8 cellular contexts compared by ENCODE assay signal in genomic region chr2:95192891-95193290, GRCh38. TPM values are rescaled to one million over a fixed set of nuclear protein-coding genes. Genes with fewer than 3 reads are reported as not detected.
DNase-seq lines count a peak whose midpoint lies in the region; ATAC-seq and TF ChIP-seq lines count a peak whose summit lies in the region.
"Not testable (repeated sequence)": the region's sequence is repeated elsewhere in the genome, so short reads cannot be mapped to it uniquely, and the experiment has no call there.

No MANE protein-coding gene starts in this region.

- H3K27me3 ChIP-seq in CD8-positive, alpha-beta T cell (ENCODE audit: insufficient read depth, low read length); Loucy (ENCODE audit: insufficient read depth, low read length, poor library complexity, severe bottlenecking): not testable (repeated sequence)

- peak in 6 of 7 experiments; percentile 25 to 63 (median 36) for DNase-seq in CD8-positive, alpha-beta T cell
- peak; percentile 45 for DNase-seq in T1000 (lab: John Stamatoyannopoulos, UW)
- peak; percentile 10 for DNase-seq in activated T-helper 9 cell treated with anti-CD3 and anti-CD28 coated beads, Interleukin-2, amount 50 U/mL, for 16 hours (ENCODE audit: low read depth)
- DNase-seq in effector memory CD8-positive, alpha-beta T cell: peak; percentile 19 to 39 (median 19)
- DNase-seq in kidney tubule cell (ENCODE audit: low spot score): peak; percentile 52
- DNase-seq in putamen (ENCODE audit: low spot score): peak; percentile 37
- peak; percentile 65 for DNase-seq in stimulated activated naive CD8-positive, alpha-beta T cell treated with anti-CD3 and anti-CD28 coated beads, Interleukin-15, Interleukin-2, amounts not matched to agents 100 U/mL and 50 U/mL, for 24 hours

- not testable (repeated sequence) for ATAC-seq in CD8-positive, alpha-beta T cell; effector memory CD8-positive, alpha-beta T cell (replicated peaks); stimulated activated naive CD8-positive, alpha-beta T cell treated with anti-CD3 and anti-CD28 coated beads, Interleukin-15, Interleukin-2, amounts not matched to agents 100 U/mL and 50 U/mL, for 24 hours

- not testable (repeated sequence) for H3K36me3 Mint-ChIP-seq in CD8-positive, alpha-beta T cell; effector memory CD8-positive, alpha-beta T cell (ENCODE audit: insufficient read depth)

- H3K36me3 ChIP-seq in CD8-positive, alpha-beta T cell (ENCODE audit: insufficient read depth, low read length); Loucy (ENCODE audit: insufficient read depth, low read length): not testable (repeated sequence)

- CTCF ChIA-PET in CD8-positive, alpha-beta T cell (lab: Charles Lee): interaction anchor here (1.3 kb wide), 1 partner anchor 19 kb away, joined by 4 read pairs; no protein-coding TSS in a partner anchor

- not testable (repeated sequence) for H3K9me2 ChIP-seq in Loucy (replicated peaks; ENCODE audit: low read depth, low read length)

- H3K4me3 ChIP-seq in CD8-positive, alpha-beta T cell (ENCODE audit: low read depth, low read length); Loucy (ENCODE audit: low read length, poor library complexity, severe bottlenecking): not testable (repeated sequence)

- H3K4me3 Mint-ChIP-seq in CD8-positive, alpha-beta T cell; effector memory CD8-positive, alpha-beta T cell: not testable (repeated sequence)

- TF ChIP-seq CTCF in CD8-positive, alpha-beta T cell (IDR thresholded peaks at IDR 0.05): not testable (repeated sequence)
- peak; percentile 41 for TF ChIP-seq CTCF in Loucy (conservative IDR thresholded peaks at IDR 0.05; ENCODE audit: low read length)

- H3K27ac ChIP-seq in CD8-positive, alpha-beta T cell (ENCODE audit: low read depth, low read length): not testable (repeated sequence)

- not testable (repeated sequence) for H3K27me3 Mint-ChIP-seq in CD8-positive, alpha-beta T cell (ENCODE audit: low read depth)
- peaks cover 8 to 20% of the 10 kb centered on the region in 2 donors for H3K27me3 Mint-ChIP-seq in effector memory CD8-positive, alpha-beta T cell

- not testable (repeated sequence) for H4K20me1 ChIP-seq in Loucy (ENCODE audit: insufficient read depth, low read length, poor library complexity, severe bottlenecking)

- not testable (repeated sequence) for H3K27ac Mint-ChIP-seq in CD8-positive, alpha-beta T cell; effector memory CD8-positive, alpha-beta T cell

- H3K4me2 ChIP-seq in Loucy (ENCODE audit: low read depth, low read length, poor library complexity, severe bottlenecking): not testable (repeated sequence)

- not testable (repeated sequence) for H3K4me1 ChIP-seq in CD8-positive, alpha-beta T cell (ENCODE audit: insufficient read depth, low read length); Loucy (ENCODE audit: insufficient read depth, low read length, poor library complexity, severe bottlenecking)

- intact Hi-C loops in CD8-positive, alpha-beta T cell (cut with DNase I, micrococcal nuclease): loop anchor here in 1 of 2 experiments (2.0 kb wide), 1 partner anchor 14 kb away; the partner anchor contains the start of gene ZNF892

- not testable (repeated sequence) for H3F3A ChIP-seq in Loucy (ENCODE audit: low read depth)

- POLR2A ChIA-PET in CD8-positive, alpha-beta T cell (lab: Charles Lee): not testable (repeated sequence)

- not testable (repeated sequence) for H3K9ac ChIP-seq in Loucy (ENCODE audit: low read depth, low read length, poor library complexity, severe bottlenecking)

- not testable (repeated sequence) for H2AFZ ChIP-seq in Loucy (ENCODE audit: low read length)

- H3K4me1 Mint-ChIP-seq in CD8-positive, alpha-beta T cell (ENCODE audit: low read depth); effector memory CD8-positive, alpha-beta T cell (ENCODE audit: low read depth in 2 of 2): not testable (repeated sequence)

- H3K9me3 Mint-ChIP-seq in CD8-positive, alpha-beta T cell; effector memory CD8-positive, alpha-beta T cell: not testable (repeated sequence)

- H3K9me3 ChIP-seq in CD8-positive, alpha-beta T cell (ENCODE audit: low read length); Loucy (ENCODE audit: insufficient read depth, low read depth, low read length): not testable (repeated sequence)

- not testable (repeated sequence) for H3K79me2 ChIP-seq in Loucy (ENCODE audit: insufficient read depth, low read length)

RNA-seq across cellular contexts. Expression of gene ZNF892, which starts 14.4 kb away (rescaled TPM):
- under 1 TPM; 0.71 to 0.78 TPM for total RNA-seq in CD8-positive, alpha-beta T cell

RNA-seq across cellular contexts. Expression of gene ZNF2, which starts 27.3 kb away (rescaled TPM):
- under 1 TPM; 0.25 to 0.27 TPM for total RNA-seq in CD8-positive, alpha-beta T cell

RNA-seq across cellular contexts. Expression of gene ZNF514, which starts 33.2 kb away (rescaled TPM):
- 10 to 100 TPM in 1 of 2 experiments, 1 to 10 TPM in 1; 9.7 to 10.2 TPM for total RNA-seq in CD8-positive, alpha-beta T cell

Comparison
In these comparisons a context has a peak if more than half of its experiments do, and no peak if none do; other contexts are left out.
1. DNase-seq: peak in every context shown above with its lines; median percentile 65 in stimulated activated naive CD8-positive, alpha-beta T cell treated with anti-CD3 and anti-CD28 coated beads, Interleukin-15, Interleukin-2, amounts not matched to agents 100 U/mL and 50 U/mL, for 24 hours; 52 in kidney tubule cell; 45 in T1000; 37 in putamen; 36 in CD8-positive, alpha-beta T cell; 19 in effector memory CD8-positive, alpha-beta T cell; 10 in activated T-helper 9 cell treated with anti-CD3 and anti-CD28 coated beads, Interleukin-2, amount 50 U/mL, for 16 hours.